In the genomic region with DNA sequence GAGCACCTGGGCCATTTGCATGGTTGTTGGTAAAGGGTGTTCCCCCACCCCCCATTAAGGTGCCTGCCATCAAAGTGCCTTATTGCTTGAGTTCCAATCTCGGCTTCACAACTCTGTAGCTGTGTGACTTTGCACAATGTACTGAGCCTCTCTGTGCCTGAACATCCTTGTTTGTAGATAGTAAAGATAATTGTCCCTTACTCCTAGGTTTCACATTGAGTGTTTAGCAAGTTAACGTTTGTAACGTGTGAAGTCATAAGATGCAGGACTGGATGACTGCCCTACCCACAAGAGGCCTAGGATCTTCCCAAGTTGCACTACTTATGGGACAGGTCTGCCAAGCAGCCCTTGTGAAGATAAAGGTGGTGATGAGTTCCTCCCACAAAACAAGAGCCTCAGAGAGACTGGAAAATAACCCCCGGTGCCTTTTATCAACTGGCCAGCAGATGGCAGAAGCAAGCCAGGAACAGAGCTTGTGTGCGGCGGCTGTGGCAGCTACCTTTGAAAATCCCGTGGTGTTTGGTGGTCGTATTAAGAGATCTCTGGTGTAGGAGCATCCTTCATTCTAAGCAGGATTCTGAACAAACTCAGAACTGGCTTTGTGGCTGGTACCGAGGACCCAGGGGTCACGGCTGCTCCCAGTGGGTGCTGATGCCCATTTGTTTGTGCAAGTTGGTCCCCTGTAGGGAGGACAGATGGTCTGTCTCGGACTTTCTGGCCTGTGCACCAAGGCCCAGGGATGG, we compare ENCODE assay signal across 8 cellular contexts.
DNase-seq lines count a peak whose midpoint lies in the region; ATAC-seq and TF ChIP-seq lines count a peak whose summit lies in the region.

No MANE protein-coding gene starts in this region.

- intact Hi-C loops in mucosa of descending colon (cut with DNase I, micrococcal nuclease) = no loop called here

- H4K20me1 ChIP-seq in BLaER1 treated with 17β-estradiol and CSF1 and Interleukin-3, amounts not matched to agents 10 nM and 100 nM = peaks cover 0 to 40% (median 27%) of the 10 kb centered on the region in 11 experiments; a peak in 16 of 22 replicates

- no peaks in the 10 kb centered on the region for H3K36me3 Mint-ChIP-seq in endothelial cell (ENCODE audit: low read depth, unreplicated experiment)
- no peaks in the 10 kb centered on the region for H3K36me3 Mint-ChIP-seq in stimulated activated memory B cell treated with anti-CD40 and anti-IgM and Interleukin-4, amounts not matched to agents 10 μg/mL and 1 μg/mL and 100 μg/mL, for 72 hours

- peak overlapping the region; percentile 56 to 85 (median 74) for H3K4me3 ChIP-seq in BLaER1 treated with 17β-estradiol and CSF1 and Interleukin-3, amounts not matched to agents 10 nM and 100 nM
- no peak overlapping the region for H3K4me3 ChIP-seq in mucosa of descending colon

- H3K9me3 Mint-ChIP-seq in endothelial cell (ENCODE audit: unreplicated experiment) = no peaks in the 10 kb centered on the region
- no peaks in the 10 kb centered on the region for H3K9me3 Mint-ChIP-seq in stimulated activated memory B cell treated with anti-CD40 and anti-IgM and Interleukin-4, amounts not matched to agents 10 μg/mL and 1 μg/mL and 100 μg/mL, for 72 hours

- peaks cover 78 to 93% (median 84%) of the 10 kb centered on the region in 10 experiments for H3K4me1 ChIP-seq in BLaER1 treated with 17β-estradiol and CSF1 and Interleukin-3, amounts not matched to agents 10 nM and 100 nM
- H3K4me1 ChIP-seq in mucosa of descending colon (ENCODE audit: low read depth) = no peaks in the 10 kb centered on the region

- peaks cover 0 to 5% (median 0%) of the 10 kb centered on the region in 11 experiments; a peak in 3 of 22 replicates for H3K9me3 ChIP-seq in BLaER1 treated with 17β-estradiol and CSF1 and Interleukin-3, amounts not matched to agents 10 nM and 100 nM (replicated peaks in 1 of 11)
- H3K9me3 ChIP-seq in mucosa of descending colon = no peaks in the 10 kb centered on the region

- peaks cover 30% of the 10 kb centered on the region for H3K4me1 Mint-ChIP-seq in endothelial cell (ENCODE audit: unreplicated experiment)
- H3K4me1 Mint-ChIP-seq in stimulated activated memory B cell treated with anti-CD40 and anti-IgM and Interleukin-4, amounts not matched to agents 10 μg/mL and 1 μg/mL and 100 μg/mL, for 72 hours = peaks cover 13% of the 10 kb centered on the region

- H3K27me3 Mint-ChIP-seq in endothelial cell (ENCODE audit: unreplicated experiment) = no peaks in the 10 kb centered on the region
- H3K27me3 Mint-ChIP-seq in stimulated activated memory B cell treated with anti-CD40 and anti-IgM and Interleukin-4, amounts not matched to agents 10 μg/mL and 1 μg/mL and 100 μg/mL, for 72 hours = peaks cover 41% of the 10 kb centered on the region

- H3K9ac ChIP-seq in BLaER1 treated with 17β-estradiol and CSF1 and Interleukin-3, amounts not matched to agents 10 nM and 100 nM = peak overlapping the region; percentile 85 to 98 (median 95)

- peak overlapping the region; percentile 93 to 100 (median 96) for H3K4me2 ChIP-seq in BLaER1 treated with 17β-estradiol and CSF1 and Interleukin-3, amounts not matched to agents 10 nM and 100 nM

- peak overlapping the region; percentile 88 to 99 (median 98) for H3K27ac ChIP-seq in BLaER1 treated with 17β-estradiol and CSF1 and Interleukin-3, amounts not matched to agents 10 nM and 100 nM

- H3K36me3 ChIP-seq in BLaER1 treated with 17β-estradiol and CSF1 and Interleukin-3, amounts not matched to agents 10 nM and 100 nM = peaks cover 0 to 46% (median 23%) of the 10 kb centered on the region in 11 experiments; a peak in 15 of 22 replicates
- no peaks in the 10 kb centered on the region for H3K36me3 ChIP-seq in mucosa of descending colon (ENCODE audit: low read depth)

- H3K4me3 Mint-ChIP-seq in endothelial cell (ENCODE audit: unreplicated experiment) = no peak overlapping the region
- no peak overlapping the region for H3K4me3 Mint-ChIP-seq in stimulated activated memory B cell treated with anti-CD40 and anti-IgM and Interleukin-4, amounts not matched to agents 10 μg/mL and 1 μg/mL and 100 μg/mL, for 72 hours

- ATAC-seq in GM19351 (IDR thresholded peaks at IDR 0.05; ENCODE audit: unreplicated experiment) = peak; percentile 82
- ATAC-seq in mucosa of descending colon = peak; percentile 55
- ATAC-seq in stimulated activated memory B cell treated with anti-CD40 and anti-IgM and Interleukin-4, amounts not matched to agents 10 μg/mL and 1 μg/mL and 100 μg/mL, for 72 hours = no peak

- H3K27me3 ChIP-seq in BLaER1 treated with 17β-estradiol and CSF1 and Interleukin-3, amounts not matched to agents 10 nM and 100 nM = no peaks in the 10 kb centered on the region

- DNase-seq in HUDEP-2 (lab: John Stamatoyannopoulos, UW; ENCODE audit: unreplicated experiment in 76 of 76) (peak in 50 of 76 experiments; percentile 1 to 66 (median 24)), NOMO-1 (lab: John Stamatoyannopoulos, UW; ENCODE audit: unreplicated experiment in 2 of 2) (peak; percentile 89 to 92), endothelial cell (ENCODE audit: low spot score) (peak; percentile 76), mucosa of descending colon (peak in 2 of 3 donors; percentile 42 to 61)
- peak; percentile 15 to 44 (median 21) for DNase-seq in activated CD8-positive, alpha-beta memory T cell treated with anti-CD3 and anti-CD28 coated beads for 48 hours (ENCODE audit: low read depth in 2 of 3, low spot score in 2 of 3)

- TF ChIP-seq CTCF in endothelial cell (IDR thresholded peaks at IDR 0.05; ENCODE audit: unreplicated experiment) (peak; percentile 81), mucosa of descending colon (IDR thresholded peaks at IDR 0.05) (peak; percentile 50)

- H3K27ac Mint-ChIP-seq in endothelial cell (ENCODE audit: unreplicated experiment) = no peak overlapping the region
- peak overlapping the region; percentile 12 for H3K27ac Mint-ChIP-seq in stimulated activated memory B cell treated with anti-CD40 and anti-IgM and Interleukin-4, amounts not matched to agents 10 μg/mL and 1 μg/mL and 100 μg/mL, for 72 hours

Comparison
In these comparisons a context has a peak if more than half of its experiments do, and no peak if none do; other contexts are left out.
1. DNase-seq: peak in every context shown above with its lines; median percentile 90 in NOMO-1; 76 in endothelial cell; 52 in mucosa of descending colon; 24 in HUDEP-2; 21 in activated CD8-positive, alpha-beta memory T cell treated with anti-CD3 and anti-CD28 coated beads for 48 hours.